In genomic region chr3:23633261-23633960, GRCh38 we compare ENCODE assay signal across 18 cellular contexts.
DNase-seq lines count a peak whose midpoint lies in the region; ATAC-seq, FAIRE-seq and TF ChIP-seq lines count a peak whose summit lies in the region.
"Had no signal": no experiment of that assay in that cellular context is flagged by ENCODE, and none has a peak within 500 bp of the region (broad histone marks: within the 10 kb centered on the region; RNA-seq: fewer than 3 reads in every experiment).

No MANE protein-coding gene starts in this region.

- FAIRE-seq in endometrium (lab: Jason Lieb, UNC), result peak; percentile 66
- no peak for FAIRE-seq in GM12891 (lab: Jason Lieb, UNC)
- FAIRE-seq: GM12878, GM19239, H54 had no signal

- ATAC-seq in sciatic nerve (peak; percentile 59), HG03045 (IDR thresholded peaks at IDR 0.05; ENCODE audit: unreplicated experiment) (no peak)
- ATAC-seq: GM12878, Panc1 had no signal

- DNase-seq in NCI-H82 treated with DMSO at 0.1 percent for 48 hours (lab: John Stamatoyannopoulos, UW; ENCODE audit: unreplicated experiment), result peak; percentile 5
- peak; percentile 59 for DNase-seq in left kidney (ENCODE audit: low read depth, low spot score)
- no peak for DNase-seq in sciatic nerve (ENCODE audit: low spot score)
- DNase-seq in GM12891 (ENCODE audit: insufficient read length, low spot score), result no peak
- DNase-seq in NOMO-1 treated with DMSO at 0.1 percent for 48 hours (lab: John Stamatoyannopoulos, UW; ENCODE audit: unreplicated experiment), result no peak
- DNase-seq: DMS 273 treated with DMSO at 0.1 percent for 48 hours, GDM1, KBM-7, NCI-H1417 treated with DMSO at 0.1 percent for 48 hours, NCI-H2029, NCI-H2171, NCI-H748 treated with DMSO at 0.1 percent for 48 hours had no signal

- intact Hi-C loops in sciatic nerve (cut with DNase I), result no loop called here

- no peak for TF ChIP-seq POLR2A in GM12891 (IDR thresholded peaks at IDR 0.05; ENCODE audit: low read depth, low read length)

TF ChIP-seq in GM12891, 5 proteins besides CTCF, POLR2A, EP300 and RAD21:
- no peak for TF ChIP-seq SPI1 (IDR thresholded peaks at IDR 0.05; ENCODE audit: low read depth, low read length)
- no peak for TF ChIP-seq POU2F2 (IDR thresholded peaks at IDR 0.05; ENCODE audit: low read depth, low read length)
- no peak for TF ChIP-seq POLR2AphosphoS5 (IDR thresholded peaks at IDR 0.05; ENCODE audit: low read depth, low read length)
- TF ChIP-seq TAF1 (IDR thresholded peaks at IDR 0.05; ENCODE audit: low read depth, low read length), result no peak
- TF ChIP-seq PAX5 (IDR thresholded peaks at IDR 0.05; ENCODE audit: insufficient read depth, low read length, severe bottlenecking), result no peak

Comparison
In these comparisons a context has a peak if more than half of its experiments do, and no peak if none do; other contexts are left out.
1. DNase-seq: peak in NCI-H82 treated with DMSO at 0.1 percent for 48 hours (single experiment) and left kidney (single experiment); none in sciatic nerve (single experiment), GM12891 (single experiment) and NOMO-1 treated with DMSO at 0.1 percent for 48 hours (single experiment).